Comparison of ENCODE assay signal across 1 cellular context in genomic region chr13:49645451-49645850, GRCh38.
TF ChIP-seq lines count a peak whose summit lies in the region.

No MANE protein-coding gene starts in this region.

TF ChIP-seq in HepG2, 621 proteins besides CTCF, POLR2A, EP300 and RAD21 (continued from another document):
- peak; percentile 46; the same call in 1 of the 2 replicates for TF ChIP-seq HOMEZ (CRISPR knock-in tag; IDR thresholded peaks at IDR 0.05; ENCODE audit: low read depth)
- peak; percentile 79 for TF ChIP-seq TCF7 (IDR thresholded peaks at IDR 0.05; ENCODE audit: low read depth)
- no peak for TF ChIP-seq ZBTB1 (CRISPR knock-in tag; IDR thresholded peaks at IDR 0.05; ENCODE audit: borderline replicate concordance)
- peak; percentile 56 for TF ChIP-seq FOXA3 (CRISPR knock-in tag; IDR thresholded peaks at IDR 0.05)
- no peak for TF ChIP-seq THAP9 (CRISPR knock-in tag; IDR thresholded peaks at IDR 0.05; ENCODE audit: borderline replicate concordance)
- TF ChIP-seq ZBTB7B (CRISPR knock-in tag; IDR thresholded peaks at IDR 0.05), result no peak
- TF ChIP-seq FOSL2 (CRISPR knock-in tag; IDR thresholded peaks at IDR 0.05), result 0 out of 2 replicates have a peak, but pooled peaks have one; percentile 18
- peak; percentile 48 for TF ChIP-seq ELF3 (CRISPR knock-in tag; IDR thresholded peaks at IDR 0.05)
- TF ChIP-seq NFIC (IDR thresholded peaks at IDR 0.05; ENCODE audit: low read length), result peak; percentile 40; the same call in 1 of the 2 replicates
- TF ChIP-seq GMEB2 (CRISPR knock-in tag; IDR thresholded peaks at IDR 0.05; ENCODE audit: low read depth), result no peak
- TF ChIP-seq CREM (IDR thresholded peaks at IDR 0.05), result 0 out of 2 replicates have a peak, but pooled peaks have one; percentile 22
- TF ChIP-seq CREM (CRISPR knock-in tag; IDR thresholded peaks at IDR 0.05), result no peak
- TF ChIP-seq TERF1 (CRISPR knock-in tag; IDR thresholded peaks at IDR 0.05), result no peak
- peak; percentile 22; the same call in 1 of the 2 replicates for TF ChIP-seq SAP130 (CRISPR knock-in tag; IDR thresholded peaks at IDR 0.05; ENCODE audit: low read depth)
- TF ChIP-seq MBD4 (IDR thresholded peaks at IDR 0.05; ENCODE audit: borderline replicate concordance, low read length), result no peak
- no peak for TF ChIP-seq AGO2 (optimal IDR thresholded peaks at IDR 0.05; ENCODE audit: low read depth, low read length)
- no peak for TF ChIP-seq REPIN1 (CRISPR knock-in tag; IDR thresholded peaks at IDR 0.05; ENCODE audit: borderline replicate concordance, low read depth)
- no peak for TF ChIP-seq REL (CRISPR knock-in tag; conservative IDR thresholded peaks at IDR 0.05)
- peak; percentile 71; the same call in 1 of the 2 replicates for TF ChIP-seq ZBTB38 (CRISPR knock-in tag; IDR thresholded peaks at IDR 0.05)
- no peak for TF ChIP-seq FOXP1 (IDR thresholded peaks at IDR 0.05)
- TF ChIP-seq FOXP1 (CRISPR knock-in tag; IDR thresholded peaks at IDR 0.05), result peak; percentile 47; the same call in 1 of the 2 replicates
- 0 out of 2 replicates have a peak, but pooled peaks have one; percentile 33 for TF ChIP-seq RXRB (CRISPR knock-in tag; IDR thresholded peaks at IDR 0.05; ENCODE audit: borderline replicate concordance)
- no peak for TF ChIP-seq PITX1 (CRISPR knock-in tag; IDR thresholded peaks at IDR 0.05)
- TF ChIP-seq ZNF678 (CRISPR knock-in tag; IDR thresholded peaks at IDR 0.05), result no peak
- no peak for TF ChIP-seq ZNF788 (CRISPR knock-in tag; IDR thresholded peaks at IDR 0.05; ENCODE audit: borderline replicate concordance)
- peak; percentile 26; the same call in 1 of the 2 replicates for TF ChIP-seq GATAD2A (CRISPR knock-in tag; IDR thresholded peaks at IDR 0.05)
- TF ChIP-seq FLYWCH1 (CRISPR knock-in tag; IDR thresholded peaks at IDR 0.05), result no peak
- no peak for TF ChIP-seq ZFP41 (CRISPR knock-in tag; IDR thresholded peaks at IDR 0.05; ENCODE audit: borderline replicate concordance)
- TF ChIP-seq NPAS2 (CRISPR knock-in tag; IDR thresholded peaks at IDR 0.05; ENCODE audit: borderline replicate concordance), result no peak
- 0 out of 2 replicates have a peak, but pooled peaks have one; percentile 30 for TF ChIP-seq ZNF710 (CRISPR knock-in tag; IDR thresholded peaks at IDR 0.05; ENCODE audit: borderline replicate concordance)
- TF ChIP-seq MAFK (conservative IDR thresholded peaks at IDR 0.05 in 1 of 2, IDR thresholded peaks at IDR 0.05 in 1 of 2; ENCODE audit: low read length in 2 of 2), result peak in 1 of 2 experiments; percentile 20; a peak in 1 of 4 replicates
- TF ChIP-seq GMEB1 (CRISPR knock-in tag; IDR thresholded peaks at IDR 0.05; ENCODE audit: borderline replicate concordance), result no peak
- TF ChIP-seq PCBP1 (IDR thresholded peaks at IDR 0.05; ENCODE audit: borderline replicate concordance, low read depth, low read length), result no peak
- peak; percentile 49; the same call in 1 of the 2 replicates for TF ChIP-seq AHDC1 (CRISPR knock-in tag; IDR thresholded peaks at IDR 0.05; ENCODE audit: borderline replicate concordance)
- peak; percentile 46 for TF ChIP-seq RARA (CRISPR knock-in tag; IDR thresholded peaks at IDR 0.05)
- TF ChIP-seq GLI4 (CRISPR knock-in tag; IDR thresholded peaks at IDR 0.05; ENCODE audit: borderline replicate concordance), result no peak
- no peak for TF ChIP-seq E2F1 (CRISPR knock-in tag; IDR thresholded peaks at IDR 0.05)
- TF ChIP-seq ZBTB43 (CRISPR knock-in tag; conservative IDR thresholded peaks at IDR 0.05), result 0 out of 2 replicates have a peak, but pooled peaks have one; percentile 24
- no peak for TF ChIP-seq ZNF597 (CRISPR knock-in tag; IDR thresholded peaks at IDR 0.05)
TF ChIP-seq in HepG2: peak in this region for 27.
